8 cellular contexts compared by ENCODE assay signal in genomic region chr2:24359701-24360049, GRCh38. TPM values are rescaled to one million over a fixed set of nuclear protein-coding genes. Genes with fewer than 3 reads are reported as not detected.
DNase-seq lines count a peak whose midpoint lies in the region; ATAC-seq and TF ChIP-seq lines count a peak whose summit lies in the region.

No MANE protein-coding gene starts in this region.

- peaks cover 6 to 17% of the 10 kb centered on the region in 2 experiments; a peak in 3 of 4 replicates for H3K4me1 ChIP-seq in HCT116 (ENCODE audit: control insufficient read depth in 1 of 2, insufficient read depth in 2 of 2, low read length in 2 of 2)
- H3K4me1 ChIP-seq in OCI-LY3 (ENCODE audit: low read length): peaks cover 28% of the 10 kb centered on the region

- H3K4me2 ChIP-seq in HCT116 (ENCODE audit: low read length) (peak overlapping the region; percentile 91), OCI-LY3 (ENCODE audit: low read length) (peak overlapping the region; percentile 99)

- H3K27ac Mint-ChIP-seq in activated naive CD8-positive, alpha-beta T cell treated with anti-CD3 and anti-CD28 coated beads for 36 hours: peak overlapping the region; percentile 84

- TF ChIP-seq CTCF in HCT116 (IDR thresholded peaks at IDR 0.05 in 2 of 3, conservative IDR thresholded peaks at IDR 0.05 in 1 of 3; ENCODE audit: borderline replicate concordance in 1 of 3, insufficient read depth in 1 of 3, low read depth in 2 of 3, low read length in 2 of 3) (no peak), OCI-LY3 (IDR thresholded peaks at IDR 0.05; ENCODE audit: low read depth, low read length) (no peak)

- peaks cover 3% of the 10 kb centered on the region for H3K9me3 Mint-ChIP-seq in activated naive CD8-positive, alpha-beta T cell treated with anti-CD3 and anti-CD28 coated beads for 36 hours

- no peaks in the 10 kb centered on the region for H3K36me3 ChIP-seq in HCT116 (ENCODE audit: control insufficient read depth in 1 of 2, insufficient read depth in 2 of 2, low read length in 2 of 2)
- H3K36me3 ChIP-seq in OCI-LY3 (replicated peaks; ENCODE audit: low read depth, low read length): no peaks in the 10 kb centered on the region

- ATAC-seq in HCT116: peak; percentile 36
- ATAC-seq in left ventricle myocardium superior: peak; percentile 23
- ATAC-seq in HG02623 (IDR thresholded peaks at IDR 0.05; ENCODE audit: unreplicated experiment): no peak
- no peak for ATAC-seq in HG03039 (IDR thresholded peaks at IDR 0.05; ENCODE audit: unreplicated experiment)

- POLR2A ChIA-PET in HCT116 (lab: Charles Lee): interaction anchor here (1.3 kb wide), 1 partner anchor 8 kb away, joined by 3 read pairs; no protein-coding TSS in a partner anchor

- H3K79me2 ChIP-seq in HCT116 (ENCODE audit: insufficient read depth, low read length) (peaks cover 30% of the 10 kb centered on the region), OCI-LY3 (ENCODE audit: low read length) (peaks cover 55% of the 10 kb centered on the region)

- no TSS peak for BruUV-seq in HCT116 (replicated peaks; lab: Mats Ljungman, UMichigan)

- peaks cover 12% of the 10 kb centered on the region for H3K36me3 Mint-ChIP-seq in activated naive CD8-positive, alpha-beta T cell treated with anti-CD3 and anti-CD28 coated beads for 36 hours

- peaks cover 30% of the 10 kb centered on the region for H3K4me1 Mint-ChIP-seq in activated naive CD8-positive, alpha-beta T cell treated with anti-CD3 and anti-CD28 coated beads for 36 hours

- H2AFZ ChIP-seq in HCT116 (ENCODE audit: low read depth, low read length, poor library complexity, severe bottlenecking) (peak overlapping the region; percentile 19), OCI-LY3 (ENCODE audit: low read depth, low read length) (no peak overlapping the region)

- peak overlapping the region; percentile 90 for H3K27ac ChIP-seq in HCT116 (ENCODE audit: low read depth, low read length)
- H3K27ac ChIP-seq in OCI-LY3 (ENCODE audit: low read length): peak overlapping the region; percentile 83

- H3K27me3 ChIP-seq in HCT116 (ENCODE audit: insufficient read depth, low read length): no peaks in the 10 kb centered on the region
- no peaks in the 10 kb centered on the region for H3K27me3 ChIP-seq in OCI-LY3 (ENCODE audit: low read depth, low read length)

- DNase-seq in DMS53 treated with DMSO at 0.1 percent for 48 hours (lab: John Stamatoyannopoulos, UW; ENCODE audit: unreplicated experiment): peak; percentile 6
- DNase-seq in HCT116 (ENCODE audit: low read depth, low spot score): no peak
- DNase-seq in activated naive CD8-positive, alpha-beta T cell treated with anti-CD3 and anti-CD28 coated beads for 36 hours: peak; percentile 59
- DNase-seq in left ventricle myocardium superior: peak; percentile 42
- DNase-seq in putamen (ENCODE audit: low spot score): peak; percentile 55

- H3K9ac ChIP-seq in HCT116 (ENCODE audit: low read length) (peak overlapping the region; percentile 69), OCI-LY3 (ENCODE audit: low read length) (peak overlapping the region; percentile 82)

- H3K27me3 Mint-ChIP-seq in activated naive CD8-positive, alpha-beta T cell treated with anti-CD3 and anti-CD28 coated beads for 36 hours: no peaks in the 10 kb centered on the region

- intact Hi-C loops in HCT116 (cut with micrococcal nuclease) (loop anchor here (2.0 kb wide), 1 partner anchor 23 kb away; no protein-coding TSS in a partner anchor), left ventricle myocardium superior (cut with micrococcal nuclease) (no loop called here)

- H3K4me3 Mint-ChIP-seq in activated naive CD8-positive, alpha-beta T cell treated with anti-CD3 and anti-CD28 coated beads for 36 hours: peak overlapping the region; percentile 82

- RAD21 ChIA-PET in HCT116 (lab: Charles Lee; ENCODE audit: low non-redundant PET in 1 of 2, low total read pairs in 2 of 2, uncharacterized antibody in 2 of 2, unreplicated experiment in 2 of 2): no interaction called here

- CTCF ChIA-PET in HCT116 (lab: Charles Lee): interaction anchor here (0.8 kb wide), 1 partner anchor 25 kb away, joined by 4 read pairs; no protein-coding TSS in a partner anchor

- no peaks in the 10 kb centered on the region for H3K9me3 ChIP-seq in HCT116 (ENCODE audit: control insufficient read depth in 1 of 2, insufficient read depth in 1 of 2, low read depth in 1 of 2, low read length in 2 of 2)
- no peaks in the 10 kb centered on the region for H3K9me3 ChIP-seq in OCI-LY3 (ENCODE audit: insufficient read depth, low read length)

- no peaks in the 10 kb centered on the region for H4K20me1 ChIP-seq in HCT116 (ENCODE audit: insufficient read depth)
- H4K20me1 ChIP-seq in OCI-LY3 (ENCODE audit: insufficient read depth, low read length): peaks cover 22% of the 10 kb centered on the region

- TF ChIP-seq POLR2A in HCT116 (IDR thresholded peaks at IDR 0.05; ENCODE audit: borderline replicate concordance, extremely low read depth, insufficient read depth, insufficient read length): no peak

- H3K9me2 ChIP-seq in HCT116 (ENCODE audit: insufficient read depth): no peaks in the 10 kb centered on the region

- H3K4me3 ChIP-seq in HCT116 (replicated peaks in 1 of 2; ENCODE audit: low read depth in 1 of 2, low read length in 2 of 2) (peak overlapping the region; percentile 76 to 77), OCI-LY3 (ENCODE audit: low read length) (peak overlapping the region; percentile 96)

- TF ChIP-seq RAD21 in HCT116 (IDR thresholded peaks at IDR 0.05; ENCODE audit: low read depth): no peak

TF ChIP-seq in HCT116, 20 proteins besides CTCF, POLR2A, EP300 and RAD21:
- TF ChIP-seq EZH2 (IDR thresholded peaks at IDR 0.05): no peak
- no peak for TF ChIP-seq ZFX (IDR thresholded peaks at IDR 0.05)
- no peak for TF ChIP-seq FOSL1 (IDR thresholded peaks at IDR 0.05; ENCODE audit: low read depth)
- TF ChIP-seq CEBPB (IDR thresholded peaks at IDR 0.05; ENCODE audit: low read depth): no peak
- no peak for TF ChIP-seq ELF1 (IDR thresholded peaks at IDR 0.05; ENCODE audit: borderline replicate concordance, low read depth)
- TF ChIP-seq SP1 (IDR thresholded peaks at IDR 0.05; ENCODE audit: low read depth): no peak
- no peak for TF ChIP-seq EZH2phosphoT487 (IDR thresholded peaks at IDR 0.05; ENCODE audit: borderline replicate concordance)
- TF ChIP-seq SIN3A (IDR thresholded peaks at IDR 0.05; ENCODE audit: low read depth): no peak
TF ChIP-seq in HCT116: peak in this region for 0.

RNA-seq across cellular contexts. Expression of gene ITSN2, which starts 0.7 kb away (rescaled TPM):
- total RNA-seq in HCT116 (2021; ENCODE audit: unreplicated experiment): 26.5 TPM
- 9.9 and 10.1 TPM in 2 replicates for polyA plus RNA-seq in HCT116 (2012)
- 10 to 100 TPM; 46.2 to 46.9 TPM for total RNA-seq in activated naive CD8-positive, alpha-beta T cell treated with anti-CD3 and anti-CD28 coated beads for 36 hours
- 52.7 TPM for total RNA-seq in left ventricle myocardium superior

Comparison
In these comparisons a context has a peak if more than half of its experiments do, and no peak if none do; other contexts are left out.
1. ATAC-seq: peak in HCT116 (single experiment) and left ventricle myocardium superior (single experiment); none in HG02623 (single experiment) and HG03039 (single experiment).